1 cellular context compared by ENCODE assay signal in genomic region chr2:54559593-54560145, GRCh38.
TF ChIP-seq lines count a peak whose summit lies in the region.

No MANE protein-coding gene starts in this region.

TF ChIP-seq in GM23338, 12 proteins besides CTCF, POLR2A, EP300 and RAD21 (continued from another document):
- TF ChIP-seq ZNF462 (CRISPR knock-in tag; IDR thresholded peaks at IDR 0.05): no peak
- TF ChIP-seq POLR2AphosphoS5 (IDR thresholded peaks at IDR 0.05; ENCODE audit: low read depth): peak; percentile 29; the same call in 1 of the 2 replicates
- TF ChIP-seq EZH2phosphoT487 (IDR thresholded peaks at IDR 0.05; ENCODE audit: unreplicated experiment): no peak
TF ChIP-seq in GM23338: peak in this region for 1.
